In the genomic region with DNA sequence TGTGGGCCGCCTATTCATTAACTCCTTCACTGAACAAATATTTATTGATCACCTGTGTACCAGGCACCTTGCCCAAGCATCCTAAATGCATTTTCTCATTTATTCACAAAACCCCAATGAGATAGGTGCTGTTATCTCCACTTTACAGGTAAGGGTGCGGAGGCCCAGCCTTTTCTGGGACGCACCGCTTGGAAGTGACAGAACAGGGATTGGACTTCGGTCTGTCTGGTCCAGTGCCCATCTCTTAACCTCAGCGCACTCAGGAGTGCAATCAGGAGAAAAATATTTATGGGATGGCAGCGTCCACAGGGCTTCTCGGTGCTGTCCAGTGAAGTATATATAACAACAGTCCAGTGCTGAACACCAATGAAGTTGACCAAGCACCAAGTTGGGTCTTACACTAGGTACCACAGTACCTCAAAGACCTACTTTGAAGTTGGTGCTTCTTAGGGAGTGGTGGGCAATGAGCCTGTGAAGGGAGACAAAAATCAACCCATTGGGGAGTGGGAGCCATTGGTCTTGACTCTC, we compare ENCODE assay signal across 9 cellular contexts. TPM values are rescaled to one million over a fixed set of nuclear protein-coding genes. Genes with fewer than 3 reads are reported as not detected.
DNase-seq lines count a peak whose midpoint lies in the region; ATAC-seq and TF ChIP-seq lines count a peak whose summit lies in the region.
"Had no signal": no experiment of that assay in that cellular context is flagged by ENCODE, and none has a peak within 500 bp of the region (broad histone marks: within the 10 kb centered on the region; RNA-seq: fewer than 3 reads in every experiment).

No MANE protein-coding gene starts in this region.

- H3K36me3 Mint-ChIP-seq in activated naive CD8-positive, alpha-beta T cell treated with anti-CD3 and anti-CD28 coated beads, Interleukin-2, amount 50 U/mL, for 24 hours (ENCODE audit: low read depth) = no peaks in the 10 kb centered on the region

- no peaks in the 10 kb centered on the region for H3K9me3 Mint-ChIP-seq in activated naive CD8-positive, alpha-beta T cell treated with anti-CD3 and anti-CD28 coated beads, Interleukin-2, amount 50 U/mL, for 24 hours

- intact Hi-C loops in left colon (cut with DNase I, micrococcal nuclease) = no loop called here
- intact Hi-C loops in stomach (cut with DNase I; ENCODE audit: low total_unique reads) = no loop called here

- H3K9me3 ChIP-seq in SK-N-SH (no peaks in the 10 kb centered on the region), stomach (no peaks in the 10 kb centered on the region)

- TF ChIP-seq CTCF in SK-N-SH (IDR thresholded peaks at IDR 0.05) (no peak), stomach (IDR thresholded peaks at IDR 0.05) (no peak)

- H3K4me3 ChIP-seq in SK-N-SH (ENCODE audit: low read depth in 2 of 2, low read length in 1 of 2) (peak overlapping the region; percentile 57 to 66), stomach (peak overlapping the region; percentile 56 to 65 (median 61))

- H3K36me3 ChIP-seq in SK-N-SH (replicated peaks in 1 of 2; ENCODE audit: control insufficient read depth in 1 of 2, insufficient read depth in 2 of 2, low read length in 1 of 2) (peaks cover 0 to 2% of the 10 kb centered on the region in 2 experiments), stomach (no peaks in the 10 kb centered on the region)

- H3K27me3 ChIP-seq in SK-N-SH (ENCODE audit: insufficient read depth) = no peaks in the 10 kb centered on the region
- no peaks in the 10 kb centered on the region for H3K27me3 ChIP-seq in stomach

- TF ChIP-seq EP300 in SK-N-SH (IDR thresholded peaks at IDR 0.05; ENCODE audit: borderline replicate concordance in 1 of 2, low read depth in 1 of 2, low read length in 1 of 2) (no peak), stomach (IDR thresholded peaks at IDR 0.05) (no peak)

- DNase-seq in SK-N-SH (no peak), left colon (no peak), stomach (no peak), SIG-M5 (lab: John Stamatoyannopoulos, UW) (no peak), AG20443 (ENCODE audit: low spot score) (no peak)
- DNase-seq in activated naive CD8-positive, alpha-beta T cell treated with anti-CD3 and anti-CD28 coated beads, Interleukin-2, amount 50 U/mL, for 24 hours = no peak

- no peaks in the 10 kb centered on the region for H3F3A ChIP-seq in SK-N-SH (replicated peaks; ENCODE audit: insufficient read depth)

- H3K27ac ChIP-seq in SK-N-SH (ENCODE audit: low read depth in 2 of 2, low read length in 1 of 2) (peak overlapping the region in 1 of 2 experiments; percentile 17; a peak in 1 of 4 replicates), stomach (peak overlapping the region in 3 of 5 donors; percentile 81 to 87 (median 86))
- H3K27ac ChIP-seq: 22Rv1 had no signal

- H3K4me1 Mint-ChIP-seq in activated naive CD8-positive, alpha-beta T cell treated with anti-CD3 and anti-CD28 coated beads, Interleukin-2, amount 50 U/mL, for 24 hours = peaks cover 11% of the 10 kb centered on the region

- H3K79me2 ChIP-seq in SK-N-SH (ENCODE audit: insufficient read depth) = no peaks in the 10 kb centered on the region

- TF ChIP-seq POLR2A in stomach (IDR thresholded peaks at IDR 0.05) = no peak

- CTCF ChIA-PET in SK-N-SH (lab: Yijun Ruan, JAX) = interaction anchor here (1.3 kb wide), 1 partner anchor 23 kb away, joined by 5 read pairs; no protein-coding TSS in a partner anchor

- peak overlapping the region; percentile 84 for H3K4me3 Mint-ChIP-seq in activated naive CD8-positive, alpha-beta T cell treated with anti-CD3 and anti-CD28 coated beads, Interleukin-2, amount 50 U/mL, for 24 hours

- 66% methylated on average over 8 of the region's 8 CpGs for WGBS in SK-N-SH (ENCODE audit: low lambda C conversion rate)
- WGBS in stomach, 5 donors = 51 to 64% (median 55%) methylated on average over 8 of the region's 8 CpGs

- peak overlapping the region; percentile 75; the same call in 1 of the 2 replicates for H2AFZ ChIP-seq in SK-N-SH (ENCODE audit: low read depth)

- H3K9me2 ChIP-seq in SK-N-SH = no peaks in the 10 kb centered on the region

- ATAC-seq in SK-N-SH treated with all-trans-retinoic acid at 6 μM for 48 hours (no peak), left colon (peak; percentile 11), HG03045 (IDR thresholded peaks at IDR 0.05; ENCODE audit: unreplicated experiment) (no peak)
- ATAC-seq in activated naive CD8-positive, alpha-beta T cell treated with anti-CD3 and anti-CD28 coated beads, Interleukin-2, amount 50 U/mL, for 24 hours = no peak

- H3K9ac ChIP-seq in SK-N-SH = peak overlapping the region; percentile 13; the same call in 1 of the 2 replicates

- POLR2A ChIA-PET in SK-N-SH (lab: Yijun Ruan, JAX) = interaction anchor here (0.6 to 1.7 kb wide), 5 partner anchors 10 to 75 kb away, joined by 3 to 7 read pairs (median 3); no protein-coding TSS in a partner anchor

- peaks cover 0 to 9% of the 10 kb centered on the region in 2 experiments; a peak in 1 of 4 replicates for H3K4me1 ChIP-seq in SK-N-SH (ENCODE audit: control insufficient read depth in 1 of 2, insufficient read depth in 2 of 2, low read depth in 1 of 2, low read length in 1 of 2)
- H3K4me1 ChIP-seq in stomach = peaks cover 0 to 16% (median 8%) of the 10 kb centered on the region in 4 donors

- H3K27me3 Mint-ChIP-seq in activated naive CD8-positive, alpha-beta T cell treated with anti-CD3 and anti-CD28 coated beads, Interleukin-2, amount 50 U/mL, for 24 hours = peaks cover 10% of the 10 kb centered on the region

- no peaks in the 10 kb centered on the region for H4K20me1 ChIP-seq in SK-N-SH (ENCODE audit: insufficient read depth)

- no peak for TF ChIP-seq RAD21 in SK-N-SH (IDR thresholded peaks at IDR 0.05; ENCODE audit: low read length)

- peak overlapping the region; percentile 77 for H3K4me2 ChIP-seq in SK-N-SH

- H3K27ac Mint-ChIP-seq in activated naive CD8-positive, alpha-beta T cell treated with anti-CD3 and anti-CD28 coated beads, Interleukin-2, amount 50 U/mL, for 24 hours = no peak overlapping the region

TF ChIP-seq in SK-N-SH, 30 proteins besides CTCF, POLR2A, EP300 and RAD21:
- TF ChIP-seq, protein P1, sequence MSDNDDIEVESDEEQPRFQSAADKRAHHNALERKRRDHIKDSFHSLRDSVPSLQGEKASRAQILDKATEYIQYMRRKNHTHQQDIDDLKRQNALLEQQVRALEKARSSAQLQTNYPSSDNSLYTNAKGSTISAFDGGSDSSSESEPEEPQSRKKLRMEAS (IDR thresholded peaks at IDR 0.05; ENCODE audit: low read depth) = no peak
- TF ChIP-seq POLR2AphosphoS5 (IDR thresholded peaks at IDR 0.05; ENCODE audit: low read depth, low read length) = no peak
- no peak for TF ChIP-seq MXI1 (IDR thresholded peaks at IDR 0.05; ENCODE audit: low read depth, low read length)
- no peak for TF ChIP-seq ELF1 (IDR thresholded peaks at IDR 0.05)
- 0 out of 2 replicates have a peak, but pooled peaks have one; percentile 8 for TF ChIP-seq SIN3A (IDR thresholded peaks at IDR 0.05; ENCODE audit: borderline replicate concordance, low read depth, low read length)

TF ChIP-seq in SK-N-SH treated with all-trans-retinoic acid at 6 μM for 48 hours, 23 proteins besides CTCF, POLR2A, EP300 and RAD21:
- no peak for TF ChIP-seq ZFP3 (CRISPR knock-in tag; IDR thresholded peaks at IDR 0.05)
- TF ChIP-seq ZNF8 (CRISPR knock-in tag; IDR thresholded peaks at IDR 0.05) = no peak
- no peak for TF ChIP-seq TCF4 (CRISPR knock-in tag; IDR thresholded peaks at IDR 0.05; ENCODE audit: borderline replicate concordance)
- TF ChIP-seq, protein P2, sequence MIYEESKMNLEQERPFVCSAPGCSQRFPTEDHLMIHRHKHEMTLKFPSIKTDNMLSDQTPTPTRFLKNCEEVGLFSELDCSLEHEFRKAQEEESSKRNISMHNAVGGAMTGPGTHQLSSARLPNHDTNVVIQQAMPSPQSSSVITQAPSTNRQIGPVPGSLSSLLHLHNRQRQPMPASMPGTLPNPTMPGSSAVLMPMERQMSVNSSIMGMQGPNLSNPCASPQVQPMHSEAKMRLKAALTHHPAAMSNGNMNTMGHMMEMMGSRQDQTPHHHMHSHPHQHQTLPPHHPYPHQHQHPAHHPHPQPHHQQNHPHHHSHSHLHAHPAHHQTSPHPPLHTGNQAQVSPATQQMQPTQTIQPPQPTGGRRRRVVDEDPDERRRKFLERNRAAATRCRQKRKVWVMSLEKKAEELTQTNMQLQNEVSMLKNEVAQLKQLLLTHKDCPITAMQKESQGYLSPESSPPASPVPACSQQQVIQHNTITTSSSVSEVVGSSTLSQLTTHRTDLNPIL (CRISPR knock-in tag; IDR thresholded peaks at IDR 0.05; ENCODE audit: low read depth) = no peak
- TF ChIP-seq OSR1 (CRISPR knock-in tag; IDR thresholded peaks at IDR 0.05) = no peak
- no peak for TF ChIP-seq ARNTL (CRISPR knock-in tag; IDR thresholded peaks at IDR 0.05; ENCODE audit: borderline replicate concordance, low read depth)

RNA-seq across cellular contexts. Expression of a gene that starts 18.9 kb away (rescaled TPM):
- polyA plus RNA-seq in SK-N-SH (2012; rRNA removed) (9.1 and 10.4 TPM in 2 replicates), stomach (1 to 10 TPM in 2 of 3 donors, under 1 TPM in 1; 0.76 to 5.7 (median 4.0) TPM)
- 5.4 and 6.9 TPM in 2 replicates for polyA plus RNA-seq in SK-N-SH (2012; cell fraction: cytosol; rRNA removed)
- 29.0 and 36.8 TPM in 2 replicates for polyA plus RNA-seq in SK-N-SH (2012; cell fraction: nucleus; rRNA removed)
- total RNA-seq in left colon (1 to 10 TPM; 6.0 to 7.3 TPM), stomach (10 to 100 TPM in 2 of 5 donors, 1 to 10 TPM in 3; 2.7 to 35.8 (median 9.6) TPM)
